ENCODE assay signal across 2 cellular contexts in the genomic region with DNA sequence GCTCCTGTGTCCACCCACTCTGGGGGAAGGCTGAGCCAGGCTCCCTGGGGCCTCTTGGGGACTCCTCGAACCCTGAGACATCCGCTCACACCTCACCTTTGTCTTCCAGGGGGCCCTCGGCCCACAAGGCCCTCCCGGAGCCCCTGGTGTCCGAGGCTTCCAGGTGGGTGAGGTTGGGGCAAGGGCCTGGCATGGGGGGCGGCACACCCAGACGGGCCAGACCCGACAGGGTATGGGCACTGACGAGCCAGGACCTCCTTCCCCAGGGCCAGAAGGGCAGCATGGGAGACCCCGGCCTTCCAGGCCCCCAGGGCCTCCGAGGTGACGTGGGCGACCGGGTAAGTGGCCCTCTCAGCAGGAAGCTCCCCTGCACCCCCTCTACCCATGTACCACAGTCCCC.
TF ChIP-seq lines count a peak whose summit lies in the region.

No MANE protein-coding gene starts in this region.

TF ChIP-seq in SK-N-SH, 30 proteins besides CTCF, POLR2A, EP300 and RAD21:
- TF ChIP-seq, protein P1, sequence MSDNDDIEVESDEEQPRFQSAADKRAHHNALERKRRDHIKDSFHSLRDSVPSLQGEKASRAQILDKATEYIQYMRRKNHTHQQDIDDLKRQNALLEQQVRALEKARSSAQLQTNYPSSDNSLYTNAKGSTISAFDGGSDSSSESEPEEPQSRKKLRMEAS (IDR thresholded peaks at IDR 0.05; ENCODE audit: low read depth): no peak
- TF ChIP-seq ELF1 (IDR thresholded peaks at IDR 0.05) (no peak), FOSL2 (IDR thresholded peaks at IDR 0.05; ENCODE audit: borderline replicate concordance, low read depth) (no peak), RCOR1 (IDR thresholded peaks at IDR 0.05; ENCODE audit: low read length) (no peak), MEF2A (IDR thresholded peaks at IDR 0.05; ENCODE audit: borderline replicate concordance, low read depth) (no peak), JUND (IDR thresholded peaks at IDR 0.05) (no peak), PBX3 (IDR thresholded peaks at IDR 0.05) (no peak), TAF1 (IDR thresholded peaks at IDR 0.05; ENCODE audit: borderline replicate concordance, low read depth, low read length) (no peak), EZH2phosphoT487 (IDR thresholded peaks at IDR 0.05; ENCODE audit: borderline replicate concordance, low read depth) (no peak), USF1 (IDR thresholded peaks at IDR 0.05; ENCODE audit: borderline replicate concordance, low read depth) (no peak), FOXM1 (IDR thresholded peaks at IDR 0.05; ENCODE audit: low read depth) (no peak), RFX5 (IDR thresholded peaks at IDR 0.05; ENCODE audit: low read length) (no peak), REST (IDR thresholded peaks at IDR 0.05; ENCODE audit: low read depth, low read length) (no peak), NFIC (IDR thresholded peaks at IDR 0.05; ENCODE audit: borderline replicate concordance) (no peak), FOXJ3 (CRISPR knock-in tag; IDR thresholded peaks at IDR 0.05) (no peak), MXI1 (IDR thresholded peaks at IDR 0.05; ENCODE audit: low read depth, low read length) (no peak), GATA2 (CRISPR knock-in tag; IDR thresholded peaks at IDR 0.05) (no peak)
- TF ChIP-seq, protein P2, sequence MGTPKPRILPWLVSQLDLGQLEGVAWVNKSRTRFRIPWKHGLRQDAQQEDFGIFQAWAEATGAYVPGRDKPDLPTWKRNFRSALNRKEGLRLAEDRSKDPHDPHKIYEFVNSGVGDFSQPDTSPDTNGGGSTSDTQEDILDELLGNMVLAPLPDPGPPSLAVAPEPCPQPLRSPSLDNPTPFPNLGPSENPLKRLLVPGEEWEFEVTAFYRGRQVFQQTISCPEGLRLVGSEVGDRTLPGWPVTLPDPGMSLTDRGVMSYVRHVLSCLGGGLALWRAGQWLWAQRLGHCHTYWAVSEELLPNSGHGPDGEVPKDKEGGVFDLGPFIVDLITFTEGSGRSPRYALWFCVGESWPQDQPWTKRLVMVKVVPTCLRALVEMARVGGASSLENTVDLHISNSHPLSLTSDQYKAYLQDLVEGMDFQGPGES (IDR thresholded peaks at IDR 0.05; ENCODE audit: low read depth, low read length): no peak
TF ChIP-seq in SK-N-SH: peak in this region for 0.

TF ChIP-seq in SK-N-SH treated with all-trans-retinoic acid at 6 μM for 48 hours, 23 proteins besides CTCF, POLR2A, EP300 and RAD21:
- no peak for TF ChIP-seq ZFP3 (CRISPR knock-in tag; IDR thresholded peaks at IDR 0.05)
- TF ChIP-seq, protein P3, sequence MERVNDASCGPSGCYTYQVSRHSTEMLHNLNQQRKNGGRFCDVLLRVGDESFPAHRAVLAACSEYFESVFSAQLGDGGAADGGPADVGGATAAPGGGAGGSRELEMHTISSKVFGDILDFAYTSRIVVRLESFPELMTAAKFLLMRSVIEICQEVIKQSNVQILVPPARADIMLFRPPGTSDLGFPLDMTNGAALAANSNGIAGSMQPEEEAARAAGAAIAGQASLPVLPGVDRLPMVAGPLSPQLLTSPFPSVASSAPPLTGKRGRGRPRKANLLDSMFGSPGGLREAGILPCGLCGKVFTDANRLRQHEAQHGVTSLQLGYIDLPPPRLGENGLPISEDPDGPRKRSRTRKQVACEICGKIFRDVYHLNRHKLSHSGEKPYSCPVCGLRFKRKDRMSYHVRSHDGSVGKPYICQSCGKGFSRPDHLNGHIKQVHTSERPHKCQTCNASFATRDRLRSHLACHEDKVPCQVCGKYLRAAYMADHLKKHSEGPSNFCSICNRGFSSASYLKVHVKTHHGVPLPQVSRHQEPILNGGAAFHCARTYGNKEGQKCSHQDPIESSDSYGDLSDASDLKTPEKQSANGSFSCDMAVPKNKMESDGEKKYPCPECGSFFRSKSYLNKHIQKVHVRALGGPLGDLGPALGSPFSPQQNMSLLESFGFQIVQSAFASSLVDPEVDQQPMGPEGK (CRISPR knock-in tag; IDR thresholded peaks at IDR 0.05; ENCODE audit: borderline replicate concordance): no peak
- no peak for TF ChIP-seq TCF4 (CRISPR knock-in tag; IDR thresholded peaks at IDR 0.05; ENCODE audit: borderline replicate concordance)
- no peak for TF ChIP-seq CSDC2 (CRISPR knock-in tag; IDR thresholded peaks at IDR 0.05)
- TF ChIP-seq OSR1 (CRISPR knock-in tag; IDR thresholded peaks at IDR 0.05): no peak
- TF ChIP-seq, protein P4, sequence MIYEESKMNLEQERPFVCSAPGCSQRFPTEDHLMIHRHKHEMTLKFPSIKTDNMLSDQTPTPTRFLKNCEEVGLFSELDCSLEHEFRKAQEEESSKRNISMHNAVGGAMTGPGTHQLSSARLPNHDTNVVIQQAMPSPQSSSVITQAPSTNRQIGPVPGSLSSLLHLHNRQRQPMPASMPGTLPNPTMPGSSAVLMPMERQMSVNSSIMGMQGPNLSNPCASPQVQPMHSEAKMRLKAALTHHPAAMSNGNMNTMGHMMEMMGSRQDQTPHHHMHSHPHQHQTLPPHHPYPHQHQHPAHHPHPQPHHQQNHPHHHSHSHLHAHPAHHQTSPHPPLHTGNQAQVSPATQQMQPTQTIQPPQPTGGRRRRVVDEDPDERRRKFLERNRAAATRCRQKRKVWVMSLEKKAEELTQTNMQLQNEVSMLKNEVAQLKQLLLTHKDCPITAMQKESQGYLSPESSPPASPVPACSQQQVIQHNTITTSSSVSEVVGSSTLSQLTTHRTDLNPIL (CRISPR knock-in tag; IDR thresholded peaks at IDR 0.05; ENCODE audit: low read depth): no peak
- TF ChIP-seq GLIS3 (CRISPR knock-in tag; IDR thresholded peaks at IDR 0.05): no peak
- no peak for TF ChIP-seq SNAI2 (CRISPR knock-in tag; IDR thresholded peaks at IDR 0.05)
- no peak for TF ChIP-seq PPARA (CRISPR knock-in tag; IDR thresholded peaks at IDR 0.05; ENCODE audit: borderline replicate concordance)
- no peak for TF ChIP-seq ZC3H10 (CRISPR knock-in tag; IDR thresholded peaks at IDR 0.05)
- TF ChIP-seq ZNF565 (CRISPR knock-in tag; conservative IDR thresholded peaks at IDR 0.05; ENCODE audit: low read depth): no peak
- TF ChIP-seq, protein P5, sequence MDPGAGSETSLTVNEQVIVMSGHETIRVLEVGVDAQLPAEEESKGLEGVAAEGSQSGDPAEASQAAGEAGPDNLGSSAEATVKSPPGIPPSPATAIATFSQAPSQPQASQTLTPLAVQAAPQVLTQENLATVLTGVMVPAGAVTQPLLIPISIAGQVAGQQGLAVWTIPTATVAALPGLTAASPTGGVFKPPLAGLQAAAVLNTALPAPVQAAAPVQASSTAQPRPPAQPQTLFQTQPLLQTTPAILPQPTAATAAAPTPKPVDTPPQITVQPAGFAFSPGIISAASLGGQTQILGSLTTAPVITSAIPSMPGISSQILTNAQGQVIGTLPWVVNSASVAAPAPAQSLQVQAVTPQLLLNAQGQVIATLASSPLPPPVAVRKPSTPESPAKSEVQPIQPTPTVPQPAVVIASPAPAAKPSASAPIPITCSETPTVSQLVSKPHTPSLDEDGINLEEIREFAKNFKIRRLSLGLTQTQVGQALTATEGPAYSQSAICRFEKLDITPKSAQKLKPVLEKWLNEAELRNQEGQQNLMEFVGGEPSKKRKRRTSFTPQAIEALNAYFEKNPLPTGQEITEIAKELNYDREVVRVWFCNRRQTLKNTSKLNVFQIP (CRISPR knock-in tag; IDR thresholded peaks at IDR 0.05; ENCODE audit: borderline replicate concordance, low read depth): no peak
- TF ChIP-seq BACH2 (CRISPR knock-in tag; IDR thresholded peaks at IDR 0.05; ENCODE audit: borderline replicate concordance): no peak
- TF ChIP-seq TOX (CRISPR knock-in tag; IDR thresholded peaks at IDR 0.05; ENCODE audit: borderline replicate concordance): no peak
- no peak for TF ChIP-seq RARB (CRISPR knock-in tag; IDR thresholded peaks at IDR 0.05)
